Comparison of ENCODE assay signal across 1 cellular context in the genomic region with DNA sequence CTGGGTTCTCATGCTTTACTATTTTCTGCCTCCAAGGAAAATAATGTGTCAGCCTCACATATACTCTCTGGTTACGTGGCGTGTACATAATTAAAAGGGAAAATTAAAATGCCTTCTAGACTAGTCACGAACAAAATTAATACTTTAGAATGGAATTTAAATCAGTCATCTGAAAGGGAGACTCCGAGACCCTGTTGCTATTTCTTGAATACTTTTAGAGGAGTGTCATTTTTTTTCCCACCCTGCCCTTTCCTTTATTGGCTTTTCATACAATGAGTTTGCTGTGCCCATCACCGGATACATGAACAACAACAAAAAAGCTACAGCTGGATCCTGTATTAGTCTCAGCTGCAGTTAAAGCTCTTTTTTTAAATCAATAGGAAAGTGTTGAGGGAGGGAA.
TF ChIP-seq lines count a peak whose summit lies in the region.

No MANE protein-coding gene starts in this region.

TF ChIP-seq in endothelial cell of umbilical vein, 7 proteins besides CTCF, POLR2A, EP300 and RAD21:
- TF ChIP-seq, protein P1, sequence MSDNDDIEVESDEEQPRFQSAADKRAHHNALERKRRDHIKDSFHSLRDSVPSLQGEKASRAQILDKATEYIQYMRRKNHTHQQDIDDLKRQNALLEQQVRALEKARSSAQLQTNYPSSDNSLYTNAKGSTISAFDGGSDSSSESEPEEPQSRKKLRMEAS (IDR thresholded peaks at IDR 0.05; ENCODE audit: insufficient read depth, insufficient read length), result no peak
- TF ChIP-seq JUN (IDR thresholded peaks at IDR 0.05; ENCODE audit: borderline replicate concordance, insufficient read depth, insufficient read length, low read depth) (peak; percentile 55), FOS (IDR thresholded peaks at IDR 0.05; ENCODE audit: borderline replicate concordance, insufficient read depth, low read length) (peak; percentile 29), EZH2 (IDR thresholded peaks at IDR 0.05; ENCODE audit: borderline replicate concordance, low read depth, low read length, severe bottlenecking) (no peak), POLR2AphosphoS5 (IDR thresholded peaks at IDR 0.05; ENCODE audit: insufficient read depth, low read depth, low read length) (peak; percentile 23)
